1 cellular context compared by ENCODE assay signal in the genomic region with DNA sequence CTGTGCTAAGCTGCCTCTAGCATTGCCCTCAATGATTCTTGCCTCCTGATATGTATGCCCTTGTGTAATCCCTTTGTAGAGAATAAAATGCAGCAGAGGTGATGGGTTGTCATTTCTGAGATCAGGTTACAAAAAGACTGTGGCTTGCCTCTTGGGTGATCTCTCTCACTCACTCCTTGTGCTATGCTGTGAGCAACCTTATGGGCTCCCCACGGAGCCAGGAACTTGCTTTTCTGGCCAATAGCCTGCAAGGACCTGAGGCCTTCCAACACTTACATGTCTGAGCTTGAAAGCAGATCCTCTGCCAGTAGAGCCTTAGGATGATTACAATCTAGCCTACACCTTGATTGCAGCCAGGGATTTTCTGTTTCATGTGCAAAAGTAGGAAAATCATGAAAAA.
TF ChIP-seq lines count a peak whose summit lies in the region.

No MANE protein-coding gene starts in this region.

TF ChIP-seq in WTC11, 78 proteins besides CTCF, POLR2A, EP300 and RAD21 (continued from another document):
- TF ChIP-seq NR1H2 (CRISPR knock-in tag; IDR thresholded peaks at IDR 0.05) (no peak), NR2C2 (CRISPR knock-in tag; IDR thresholded peaks at IDR 0.05) (no peak), SMAD4 (CRISPR knock-in tag; IDR thresholded peaks at IDR 0.05) (no peak), TEAD4 (CRISPR knock-in tag; IDR thresholded peaks at IDR 0.05) (no peak)
- TF ChIP-seq, protein P1, sequence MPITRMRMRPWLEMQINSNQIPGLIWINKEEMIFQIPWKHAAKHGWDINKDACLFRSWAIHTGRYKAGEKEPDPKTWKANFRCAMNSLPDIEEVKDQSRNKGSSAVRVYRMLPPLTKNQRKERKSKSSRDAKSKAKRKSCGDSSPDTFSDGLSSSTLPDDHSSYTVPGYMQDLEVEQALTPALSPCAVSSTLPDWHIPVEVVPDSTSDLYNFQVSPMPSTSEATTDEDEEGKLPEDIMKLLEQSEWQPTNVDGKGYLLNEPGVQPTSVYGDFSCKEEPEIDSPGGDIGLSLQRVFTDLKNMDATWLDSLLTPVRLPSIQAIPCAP (CRISPR knock-in tag; IDR thresholded peaks at IDR 0.05) = no peak
TF ChIP-seq in WTC11: peak in this region for 0.
